In the genomic region with DNA sequence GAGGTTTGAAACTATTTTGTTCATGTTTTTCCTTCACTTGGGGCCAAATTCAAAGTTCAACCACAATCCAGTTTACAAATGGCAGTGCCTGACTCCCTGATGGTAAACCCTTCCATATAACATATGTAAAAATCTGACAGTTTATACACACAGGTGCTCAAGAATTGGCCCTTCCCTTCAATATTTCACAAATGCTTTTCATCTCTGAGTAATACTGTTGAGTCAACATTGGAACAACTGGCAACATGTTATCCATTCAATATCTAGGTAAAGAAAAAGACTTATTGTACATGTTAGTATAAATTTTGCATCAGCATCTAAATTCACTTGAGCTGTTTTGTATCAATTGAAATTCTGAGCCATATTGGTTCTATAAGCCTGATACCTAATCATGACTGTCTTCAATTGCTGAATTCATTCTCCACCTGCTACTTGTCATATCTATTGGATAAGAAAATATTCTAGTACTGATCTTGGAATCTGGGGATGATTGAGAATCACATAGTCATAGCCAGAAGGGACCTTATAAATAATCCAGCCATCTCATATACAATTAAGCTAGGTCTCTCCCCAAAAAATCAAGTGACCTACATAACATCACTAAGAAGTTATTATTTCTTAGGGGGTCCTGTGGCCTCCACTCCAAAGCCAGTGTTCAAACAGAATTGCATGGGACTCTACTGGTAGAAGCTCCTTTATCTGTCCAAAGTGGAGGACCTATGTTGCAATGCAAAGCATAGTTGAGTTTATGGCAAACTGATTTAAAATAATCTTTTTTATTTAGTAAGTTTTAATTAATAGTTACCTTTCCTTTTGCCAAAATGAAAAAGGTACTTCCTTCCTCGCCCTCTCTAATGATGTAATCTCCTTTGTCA, we compare ENCODE assay signal across 8 cellular contexts.
DNase-seq lines count a peak whose midpoint lies in the region; ATAC-seq, FAIRE-seq and TF ChIP-seq lines count a peak whose summit lies in the region.

No MANE protein-coding gene starts in this region.

- H3K9me3 ChIP-seq in A549 (no peaks in the 10 kb centered on the region), keratinocyte (ENCODE audit: control insufficient read depth, low read depth, low read length) (no peaks in the 10 kb centered on the region), BE2C (no peaks in the 10 kb centered on the region)

- H3K4me1 ChIP-seq in A549 (peaks cover 10% of the 10 kb centered on the region), keratinocyte (ENCODE audit: control insufficient read depth, extremely low read depth, insufficient read depth, low read length) (peaks cover 13% of the 10 kb centered on the region), BE2C (no peaks in the 10 kb centered on the region)

- H3K4me3 Mint-ChIP-seq in activated CD8-positive, alpha-beta T cell treated with anti-CD3 and anti-CD28 coated beads, Interleukin-2, amount 10 ng/mL, durations not matched to agents 7 days and 5 days: peak overlapping the region; percentile 76

- POLR2A ChIA-PET in A549 (lab: Yijun Ruan, JAX): no interaction called here
- POLR2A ChIA-PET in activated CD8-positive, alpha-beta T cell treated with anti-CD3 and anti-CD28 coated beads, Interleukin-2, amount 10 ng/mL, durations not matched to agents 7 days and 5 days (lab: Charles Lee): interaction anchor here (0.7 kb wide), 1 partner anchor 1222 kb away, joined by 4 read pairs; no protein-coding TSS in a partner anchor

- CTCF ChIA-PET in A549 (lab: Yijun Ruan, JAX): no interaction called here
- CTCF ChIA-PET in activated CD8-positive, alpha-beta T cell treated with anti-CD3 and anti-CD28 coated beads, Interleukin-2, amount 10 ng/mL, durations not matched to agents 7 days and 5 days (lab: Charles Lee): no interaction called here

- FAIRE-seq in A549 (lab: Jason Lieb, UNC): no peak
- no peak for FAIRE-seq in keratinocyte (lab: Jason Lieb, UNC)

- H4K20me1 ChIP-seq in keratinocyte (ENCODE audit: control insufficient read depth, extremely low read depth, insufficient read depth, low read length): no peaks in the 10 kb centered on the region

- H3K27me3 Mint-ChIP-seq in activated CD8-positive, alpha-beta T cell treated with anti-CD3 and anti-CD28 coated beads, Interleukin-2, amount 10 ng/mL, durations not matched to agents 7 days and 5 days (ENCODE audit: low read depth): no peaks in the 10 kb centered on the region

- H3K27ac ChIP-seq in A549 (peak overlapping the region; percentile 87 to 90), keratinocyte (ENCODE audit: control insufficient read depth, insufficient read depth, low read length) (peak overlapping the region; percentile 67)

- no peaks in the 10 kb centered on the region for H3K36me3 Mint-ChIP-seq in activated CD8-positive, alpha-beta T cell treated with anti-CD3 and anti-CD28 coated beads, Interleukin-2, amount 10 ng/mL, durations not matched to agents 7 days and 5 days (ENCODE audit: low read depth)

- H2AFZ ChIP-seq in keratinocyte (ENCODE audit: control insufficient read depth, low read length): no peak overlapping the region

- H3K4me2 ChIP-seq in A549: peak overlapping the region; percentile 91
- peak overlapping the region; percentile 25 for H3K4me2 ChIP-seq in keratinocyte (ENCODE audit: control insufficient read depth, extremely low read depth, insufficient read depth, low read depth, low read length)

- no peak for TF ChIP-seq POLR2A in A549 (IDR thresholded peaks at IDR 0.05; ENCODE audit: low read length)

- ATAC-seq in A549: peak in 1 of 2 experiments; percentile 76
- ATAC-seq in activated CD8-positive, alpha-beta T cell treated with anti-CD3 and anti-CD28 coated beads, Interleukin-2, amount 10 ng/mL, durations not matched to agents 7 days and 5 days: no peak
- ATAC-seq in SK-N-SH treated with all-trans-retinoic acid at 6 μM for 48 hours: no peak

- TF ChIP-seq EP300 in A549 (IDR thresholded peaks at IDR 0.05): no peak

- no peak for TF ChIP-seq RAD21 in A549 (conservative IDR thresholded peaks at IDR 0.05 in 1 of 2, IDR thresholded peaks at IDR 0.05 in 1 of 2)

- no peaks in the 10 kb centered on the region for H3K79me2 ChIP-seq in keratinocyte (ENCODE audit: control insufficient read depth, insufficient read depth, low read length)

- no peaks in the 10 kb centered on the region for H3K9me1 ChIP-seq in keratinocyte (ENCODE audit: control insufficient read depth, extremely low read depth, insufficient read depth, low read length)

- peaks cover 5% of the 10 kb centered on the region for H3K9me3 Mint-ChIP-seq in activated CD8-positive, alpha-beta T cell treated with anti-CD3 and anti-CD28 coated beads, Interleukin-2, amount 10 ng/mL, durations not matched to agents 7 days and 5 days (ENCODE audit: insufficient read depth)

- H3K4me3 ChIP-seq in A549 (peak overlapping the region; percentile 53), keratinocyte (ENCODE audit: control insufficient read depth in 2 of 3, extremely low read depth in 1 of 3, insufficient read depth in 2 of 3, low read depth in 1 of 3, low read length in 3 of 3) (peak overlapping the region in 1 of 3 experiments; percentile 44), BE2C (ENCODE audit: low read depth, low read length) (no peak overlapping the region)

- H3K9ac ChIP-seq in keratinocyte (ENCODE audit: control insufficient read depth, extremely low read depth, insufficient read depth, low read length): peak overlapping the region; percentile 41

- H3K36me3 ChIP-seq in keratinocyte (ENCODE audit: control insufficient read depth in 2 of 2, extremely low read depth in 1 of 2, insufficient read depth in 2 of 2, low read length in 2 of 2) (no peaks in the 10 kb centered on the region), BE2C (no peaks in the 10 kb centered on the region)

- DNase-seq in A549 (ENCODE audit: low read depth in 1 of 2, low spot score in 1 of 2) (no peak), DMS53 treated with DMSO at 0.1 percent for 48 hours (lab: John Stamatoyannopoulos, UW; ENCODE audit: unreplicated experiment) (peak; percentile 26), keratinocyte (ENCODE audit: low read depth, low spot score) (no peak), BE2C (no peak), cerebellar cortex (ENCODE audit: low spot score) (no peak)
- no peak for DNase-seq in activated CD8-positive, alpha-beta T cell treated with anti-CD3 and anti-CD28 coated beads, Interleukin-2, amount 10 ng/mL, durations not matched to agents 7 days and 5 days
- DNase-seq in activated effector memory CD4-positive, alpha-beta T cell treated with Interleukin-2 at 50 U/mL for 16 hours: no peak

- H3K27ac Mint-ChIP-seq in activated CD8-positive, alpha-beta T cell treated with anti-CD3 and anti-CD28 coated beads, Interleukin-2, amount 10 ng/mL, durations not matched to agents 7 days and 5 days: peak overlapping the region; percentile 60

- peaks cover 1% of the 10 kb centered on the region for H3K4me1 Mint-ChIP-seq in activated CD8-positive, alpha-beta T cell treated with anti-CD3 and anti-CD28 coated beads, Interleukin-2, amount 10 ng/mL, durations not matched to agents 7 days and 5 days (ENCODE audit: low read depth)

- H3K27me3 ChIP-seq in keratinocyte (ENCODE audit: control insufficient read depth, extremely low read depth, insufficient read depth, low read length) (no peaks in the 10 kb centered on the region), BE2C (no peaks in the 10 kb centered on the region)

- dilution Hi-C loops in keratinocyte (cut with MboI; ENCODE audit: extremely low pct_ligation_motif_present, low sequenced_read_pairs): no loop called here

- 3% methylated on average over 1 of the region's 1 CpG for WGBS in A549 (ENCODE audit: missing lambda C conversion rate)

- TF ChIP-seq CTCF in A549 (IDR thresholded peaks at IDR 0.05) (no peak), keratinocyte (optimal IDR thresholded peaks at IDR 0.05 in 1 of 3, IDR thresholded peaks at IDR 0.05 in 1 of 3, conservative IDR thresholded peaks at IDR 0.05 in 1 of 3; ENCODE audit: extremely low read depth in 1 of 3, insufficient read depth in 2 of 3, low read length in 3 of 3) (no peak), BE2C (IDR thresholded peaks at IDR 0.05; ENCODE audit: low read depth, low read length) (no peak)

TF ChIP-seq in A549, 52 proteins besides CTCF, POLR2A, EP300 and RAD21:
- TF ChIP-seq HOXB5 (CRISPR knock-in tag; IDR thresholded peaks at IDR 0.05) (no peak), CEBPB (IDR thresholded peaks at IDR 0.05) (0 out of 4 replicates have a peak, but pooled peaks of 1 of the 2 experiments have one; percentile 18)

TF ChIP-seq in SK-N-SH treated with all-trans-retinoic acid at 6 μM for 48 hours, 23 proteins besides CTCF, POLR2A, EP300 and RAD21 (continues in another document):
- TF ChIP-seq ZNF565 (CRISPR knock-in tag; conservative IDR thresholded peaks at IDR 0.05; ENCODE audit: low read depth) (no peak), ZC3H10 (CRISPR knock-in tag; IDR thresholded peaks at IDR 0.05) (no peak), TCF4 (CRISPR knock-in tag; IDR thresholded peaks at IDR 0.05; ENCODE audit: borderline replicate concordance) (no peak), PPARA (CRISPR knock-in tag; IDR thresholded peaks at IDR 0.05; ENCODE audit: borderline replicate concordance) (no peak), ISL1 (CRISPR knock-in tag; IDR thresholded peaks at IDR 0.05) (no peak), CSDC2 (CRISPR knock-in tag; IDR thresholded peaks at IDR 0.05) (no peak)
- TF ChIP-seq, protein P1, sequence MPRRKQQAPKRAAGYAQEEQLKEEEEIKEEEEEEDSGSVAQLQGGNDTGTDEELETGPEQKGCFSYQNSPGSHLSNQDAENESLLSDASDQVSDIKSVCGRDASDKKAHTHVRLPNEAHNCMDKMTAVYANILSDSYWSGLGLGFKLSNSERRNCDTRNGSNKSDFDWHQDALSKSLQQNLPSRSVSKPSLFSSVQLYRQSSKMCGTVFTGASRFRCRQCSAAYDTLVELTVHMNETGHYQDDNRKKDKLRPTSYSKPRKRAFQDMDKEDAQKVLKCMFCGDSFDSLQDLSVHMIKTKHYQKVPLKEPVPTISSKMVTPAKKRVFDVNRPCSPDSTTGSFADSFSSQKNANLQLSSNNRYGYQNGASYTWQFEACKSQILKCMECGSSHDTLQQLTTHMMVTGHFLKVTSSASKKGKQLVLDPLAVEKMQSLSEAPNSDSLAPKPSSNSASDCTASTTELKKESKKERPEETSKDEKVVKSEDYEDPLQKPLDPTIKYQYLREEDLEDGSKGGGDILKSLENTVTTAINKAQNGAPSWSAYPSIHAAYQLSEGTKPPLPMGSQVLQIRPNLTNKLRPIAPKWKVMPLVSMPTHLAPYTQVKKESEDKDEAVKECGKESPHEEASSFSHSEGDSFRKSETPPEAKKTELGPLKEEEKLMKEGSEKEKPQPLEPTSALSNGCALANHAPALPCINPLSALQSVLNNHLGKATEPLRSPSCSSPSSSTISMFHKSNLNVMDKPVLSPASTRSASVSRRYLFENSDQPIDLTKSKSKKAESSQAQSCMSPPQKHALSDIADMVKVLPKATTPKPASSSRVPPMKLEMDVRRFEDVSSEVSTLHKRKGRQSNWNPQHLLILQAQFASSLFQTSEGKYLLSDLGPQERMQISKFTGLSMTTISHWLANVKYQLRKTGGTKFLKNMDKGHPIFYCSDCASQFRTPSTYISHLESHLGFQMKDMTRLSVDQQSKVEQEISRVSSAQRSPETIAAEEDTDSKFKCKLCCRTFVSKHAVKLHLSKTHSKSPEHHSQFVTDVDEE (CRISPR knock-in tag; IDR thresholded peaks at IDR 0.05): no peak
